Comparison of ENCODE assay signal across 20 cellular contexts in genomic region chr9:89115426-89115825, GRCh38.
DNase-seq lines count a peak whose midpoint lies in the region; FAIRE-seq and TF ChIP-seq lines count a peak whose summit lies in the region.
"Had no signal": no experiment of that assay in that cellular context is flagged by ENCODE, and none has a peak within 500 bp of the region (broad histone marks: within the 10 kb centered on the region; RNA-seq: fewer than 3 reads in every experiment).

No MANE protein-coding gene starts in this region.

- H3K27me3 Mint-ChIP-seq in astrocyte (ENCODE audit: low read depth, unreplicated experiment) (no peaks in the 10 kb centered on the region), immature natural killer cell (ENCODE audit: low read depth in 3 of 3) (peaks cover 5 to 12% (median 12%) of the 10 kb centered on the region in 3 donors), chondrocyte (ENCODE audit: low read depth) (peaks cover 6% of the 10 kb centered on the region)

- H3K4me1 ChIP-seq in astrocyte (ENCODE audit: insufficient read depth, low read length), result peaks cover 7% of the 10 kb centered on the region
- H3K4me1 ChIP-seq: BLaER1, Caco-2 had no signal

- H3K79me2 ChIP-seq in astrocyte (ENCODE audit: insufficient read depth, low read length), result peaks cover 93% of the 10 kb centered on the region

- no peak overlapping the region for H3K4me2 ChIP-seq in astrocyte (ENCODE audit: low read length)
- H3K4me2 ChIP-seq: BLaER1 had no signal

- H4K20me1 ChIP-seq in astrocyte (ENCODE audit: insufficient read depth, low read length), result peaks cover 43% of the 10 kb centered on the region
- H4K20me1 ChIP-seq: BLaER1 had no signal

- H3K9me3 ChIP-seq in astrocyte (ENCODE audit: insufficient read depth, low read depth, low read length), result no peaks in the 10 kb centered on the region
- H3K9me3 ChIP-seq: BLaER1, Caco-2 had no signal

- no peaks in the 10 kb centered on the region for H3K36me3 ChIP-seq in astrocyte (ENCODE audit: insufficient read depth, low read length)
- H3K36me3 ChIP-seq: BLaER1 had no signal

- H3K9me3 Mint-ChIP-seq in astrocyte (ENCODE audit: unreplicated experiment) (no peaks in the 10 kb centered on the region), immature natural killer cell (peaks cover 0 to 12% (median 5%) of the 10 kb centered on the region in 6 donors), chondrocyte (ENCODE audit: low read depth) (peaks cover 12% of the 10 kb centered on the region)
- H3K9me3 Mint-ChIP-seq: H9 had no signal

- H3K27ac ChIP-seq in astrocyte (ENCODE audit: low read depth, low read length), result peak overlapping the region; percentile 1
- H3K27ac ChIP-seq: BLaER1, C4-2B had no signal

- TF ChIP-seq CTCF in astrocyte (IDR thresholded peaks at IDR 0.05; ENCODE audit: insufficient read depth, low read depth, low read length) (no peak), chondrocyte (IDR thresholded peaks at IDR 0.05) (no peak)

- H3K4me1 Mint-ChIP-seq in astrocyte (ENCODE audit: low read depth, unreplicated experiment) (no peaks in the 10 kb centered on the region), immature natural killer cell (peaks cover 26 to 30% of the 10 kb centered on the region in 2 donors), chondrocyte (ENCODE audit: low read depth) (no peaks in the 10 kb centered on the region)
- H3K4me1 Mint-ChIP-seq: B cell; CD4-positive, CD25-positive, alpha-beta regulatory T cell had no signal

- H2AFZ ChIP-seq in astrocyte (ENCODE audit: low read depth, low read length), result no peak overlapping the region

- no peak for DNase-seq in H54 (ENCODE audit: insufficient read length, low spot score)
- no peak for DNase-seq in astrocyte (ENCODE audit: low read depth)
- DNase-seq in immature natural killer cell, result no peak
- no peak for DNase-seq in urothelium cell line (ENCODE audit: low spot score)
- DNase-seq in NCI-H748 treated with DMSO at 0.1 percent for 48 hours (lab: John Stamatoyannopoulos, UW), result no peak
- no peak for DNase-seq in germinal center (ENCODE audit: low spot score)
- no peak for DNase-seq in chondrocyte (ENCODE audit: low spot score)
- no peak for DNase-seq in dermis blood vessel endothelial cell
- DNase-seq: Caco-2; CD4-positive, CD25-positive, alpha-beta regulatory T cell; CD8-positive, alpha-beta T cell; DMS153; DND-41; H9 had no signal

- H3K4me3 ChIP-seq in astrocyte (ENCODE audit: insufficient read depth, low read depth, low read length), result no peak overlapping the region
- H3K4me3 ChIP-seq: BLaER1 had no signal

- no peak overlapping the region for H3K9ac ChIP-seq in astrocyte (ENCODE audit: low read length)
- H3K9ac ChIP-seq: BLaER1 had no signal

- no peaks in the 10 kb centered on the region for H3K36me3 Mint-ChIP-seq in astrocyte (ENCODE audit: low read depth, unreplicated experiment)
- peaks cover 0 to 5% (median 0%) of the 10 kb centered on the region in 3 donors for H3K36me3 Mint-ChIP-seq in immature natural killer cell
- H3K36me3 Mint-ChIP-seq in chondrocyte (ENCODE audit: low read depth), result no peaks in the 10 kb centered on the region
- H3K36me3 Mint-ChIP-seq: CD4-positive, CD25-positive, alpha-beta regulatory T cell; CD8-positive, alpha-beta T cell had no signal

- TF ChIP-seq POLR2A in H54 (IDR thresholded peaks at IDR 0.05; ENCODE audit: low read depth, low read length), result no peak

- FAIRE-seq in H54 (lab: Jason Lieb, UNC) (peak; percentile 62), astrocyte (lab: Jason Lieb, UNC) (no peak), urothelium cell line (lab: Jason Lieb, UNC) (peak; percentile 81)
- FAIRE-seq: G401.6, GM12892, H1 had no signal

- H3K27ac Mint-ChIP-seq in astrocyte (ENCODE audit: unreplicated experiment), result no peak overlapping the region
- H3K27ac Mint-ChIP-seq in immature natural killer cell, result peak overlapping the region in 4 of 6 donors; percentile 28 to 87 (median 80)
- H3K27ac Mint-ChIP-seq in chondrocyte (ENCODE audit: unreplicated experiment), result no peak overlapping the region
- H3K27ac Mint-ChIP-seq: B cell; CD4-positive, CD25-positive, alpha-beta regulatory T cell; CD8-positive, alpha-beta T cell; H9 had no signal

- no peak overlapping the region for H3K4me3 Mint-ChIP-seq in astrocyte (ENCODE audit: unreplicated experiment)
- H3K4me3 Mint-ChIP-seq in immature natural killer cell, result no peak overlapping the region
- H3K4me3 Mint-ChIP-seq in chondrocyte (ENCODE audit: unreplicated experiment), result no peak overlapping the region
- H3K4me3 Mint-ChIP-seq: B cell; CD4-positive, CD25-positive, alpha-beta regulatory T cell; CD8-positive, alpha-beta T cell; H9 had no signal

- no peaks in the 10 kb centered on the region for H3K27me3 ChIP-seq in astrocyte (ENCODE audit: insufficient read depth, low read length)
- H3K27me3 ChIP-seq: BLaER1 had no signal

Comparison
In these comparisons a context has a peak if more than half of its experiments do, and no peak if none do; other contexts are left out.
1. H3K27ac Mint-ChIP-seq: peak in immature natural killer cell (4 of 6); none in astrocyte (single experiment) and chondrocyte (single experiment).